10 cellular contexts compared by ENCODE assay signal in the genomic region with DNA sequence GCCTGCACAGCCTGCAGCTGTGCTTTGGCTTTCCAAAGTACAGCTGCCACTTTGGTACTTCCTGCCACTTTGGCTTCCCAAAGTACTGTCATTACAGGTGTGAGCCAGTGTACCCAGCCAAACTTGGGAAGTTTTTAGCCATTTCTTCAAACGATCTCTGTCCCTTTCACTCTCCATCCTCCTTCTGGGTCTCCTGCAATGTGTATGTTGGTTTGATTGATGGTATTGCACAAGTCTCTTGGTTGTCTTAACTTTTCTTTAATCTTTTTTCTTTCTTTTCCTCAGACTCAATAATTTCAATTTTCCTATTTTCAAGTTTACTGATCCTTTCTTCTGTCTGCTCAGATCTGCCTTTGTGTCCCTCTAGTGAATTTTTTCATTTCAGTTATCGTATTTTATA.
"Had no signal": no experiment of that assay in that cellular context is flagged by ENCODE, and none has a peak within 500 bp of the region (broad histone marks: within the 10 kb centered on the region; RNA-seq: fewer than 3 reads in every experiment).

No MANE protein-coding gene starts in this region.

- H2AFZ ChIP-seq: GM23248 had no signal

- FAIRE-seq: H54 had no signal

- H3K36me3 ChIP-seq: HAP-1 had no signal

- ATAC-seq: GM23338, HCT116 had no signal

- H3K27ac ChIP-seq: GM23248 had no signal

- H3K4me1 ChIP-seq: HAP-1 had no signal

- DNase-seq: GM23248, GOT3, H7, H9, HCEC 1CT, HFFc6 had no signal

- H3K9me3 ChIP-seq: HAP-1 had no signal

- H3K9ac ChIP-seq: GM23248 had no signal

- H3K4me3 ChIP-seq: GM23248, GM23338, HAP-1 had no signal
